ENCODE assay signal across 8 cellular contexts in the genomic region with DNA sequence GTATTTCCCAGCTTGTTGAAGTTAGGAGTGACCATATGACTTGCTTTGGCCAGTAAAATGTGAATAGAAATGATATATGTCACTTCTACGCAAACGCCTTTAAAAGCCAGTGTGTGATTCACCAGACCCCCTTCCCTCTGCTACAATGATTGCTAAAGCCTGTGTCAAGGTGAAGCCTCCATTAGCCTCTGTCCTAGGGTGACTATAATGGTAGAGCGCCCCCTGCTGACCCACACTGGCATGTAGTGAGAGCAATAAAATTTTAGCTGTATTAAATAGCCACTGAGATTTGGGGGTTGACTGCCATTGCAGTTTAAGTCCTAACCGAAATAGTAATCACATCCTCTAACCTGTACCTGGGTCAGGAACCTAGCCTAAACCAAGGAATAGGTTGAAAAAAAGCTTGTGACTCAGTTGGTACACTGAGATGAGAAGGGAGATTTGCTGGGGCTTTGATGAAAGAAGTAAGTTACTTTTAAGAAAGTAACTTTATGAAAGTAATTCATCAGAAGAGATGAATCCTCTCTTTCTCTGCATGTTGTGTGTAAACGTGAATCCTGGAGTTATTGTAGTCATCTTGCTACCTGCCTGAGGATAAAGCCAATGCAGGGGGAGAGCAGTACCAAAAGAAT. TPM values are rescaled to one million over a fixed set of nuclear protein-coding genes. Genes with fewer than 3 reads are reported as not detected.
DNase-seq lines count a peak whose midpoint lies in the region; ATAC-seq, FAIRE-seq and TF ChIP-seq lines count a peak whose summit lies in the region.

No MANE protein-coding gene starts in this region.

- H3K27ac ChIP-seq in OCI-LY7 (ENCODE audit: low read depth, low read length, poor library complexity, severe bottlenecking) (peak overlapping the region; percentile 24), testis (no peak overlapping the region)

- H3K9me3 ChIP-seq in OCI-LY7 (ENCODE audit: low read length), result no peaks in the 10 kb centered on the region
- no peaks in the 10 kb centered on the region for H3K9me3 ChIP-seq in testis

- H2AFZ ChIP-seq in OCI-LY7 (ENCODE audit: low read length), result peak overlapping the region; percentile 79; the same call in 1 of the 2 replicates

- no peaks in the 10 kb centered on the region for H3K27me3 ChIP-seq in testis

- H3K4me1 ChIP-seq in OCI-LY7 (ENCODE audit: insufficient read depth, low read length, poor library complexity, severe bottlenecking), result peaks cover 44% of the 10 kb centered on the region
- H3K4me1 ChIP-seq in testis, result no peaks in the 10 kb centered on the region

- BruUV-seq in OCI-LY7 (replicated peaks; lab: Mats Ljungman, UMichigan), result no TSS peak

- no peak for TF ChIP-seq POLR2A in testis (IDR thresholded peaks at IDR 0.05)

- TF ChIP-seq CTCF in D721Med (IDR thresholded peaks at IDR 0.05; ENCODE audit: insufficient read depth, missing control alignments) (peak; percentile 95), OCI-LY7 (conservative IDR thresholded peaks at IDR 0.05; ENCODE audit: low read length) (peak; percentile 96), fibroblast of the aortic adventitia (IDR thresholded peaks at IDR 0.05; ENCODE audit: insufficient read depth, low read length) (peak; percentile 84), testis (IDR thresholded peaks at IDR 0.05) (peak; percentile 82 to 87 (median 84))

- CTCF ChIA-PET in OCI-LY7 (lab: Charles Lee; ENCODE audit: unreplicated experiment), result interaction anchor here (0.7 to 1.2 kb wide), 3 partner anchors 8 to 15 kb away, joined by 3 to 6 read pairs (median 3); no protein-coding TSS in a partner anchor

- no peaks in the 10 kb centered on the region for H3K9me2 ChIP-seq in OCI-LY7 (ENCODE audit: insufficient read depth, low read length)

- intact Hi-C loops in OCI-LY7 (cut with micrococcal nuclease; ENCODE audit: unreplicated experiment) (loop anchor here (1.0 to 10.0 kb wide), 4 partner anchors 53 to 234 kb away; partner anchors contain the start of genes GTF2E1, NDUFB4 and RABL3), testis (cut with DNase I; ENCODE audit: low total_unique reads) (loop anchor here (10.0 kb wide), 1 partner anchor 550 kb away; no protein-coding TSS in a partner anchor)

- peak overlapping the region; percentile 51 for H3K4me2 ChIP-seq in OCI-LY7 (ENCODE audit: low read length)

- WGBS in testis, 2 donors, result 54 to 65% methylated on average over 5 of the region's 5 CpGs

- ATAC-seq in GM21360 (IDR thresholded peaks at IDR 0.05; ENCODE audit: unreplicated experiment), result peak; percentile 96

- H4K20me1 ChIP-seq in OCI-LY7 (ENCODE audit: insufficient read depth, low read length), result no peaks in the 10 kb centered on the region

- H3K36me3 ChIP-seq in OCI-LY7 (ENCODE audit: insufficient read depth, low read length) (no peaks in the 10 kb centered on the region), testis (ENCODE audit: low read depth, missing control alignments) (no peaks in the 10 kb centered on the region)

- POLR2A ChIA-PET in OCI-LY7 (lab: Charles Lee), result interaction anchor here (0.5 to 1.5 kb wide), 12 partner anchors 10 to 745 kb away, joined by 3 to 6 read pairs (median 3); partner anchors contain the start of gene LRRC58

- FAIRE-seq in D721Med (lab: Jason Lieb, UNC), result peak; percentile 77

- H3K4me3 ChIP-seq in OCI-LY7 (ENCODE audit: low read depth, low read length, poor library complexity, severe bottlenecking) (peak overlapping the region; percentile 10), fibroblast of the aortic adventitia (ENCODE audit: low read depth, low read length) (no peak overlapping the region), testis (no peak overlapping the region)

- H3K79me2 ChIP-seq in OCI-LY7 (ENCODE audit: insufficient read depth, low read depth, low read length), result no peaks in the 10 kb centered on the region

- DNase-seq in D721Med (ENCODE audit: insufficient read length, low spot score) (no peak), HK-2 (ENCODE audit: unreplicated experiment) (peak; percentile 89), OCI-LY7 (ENCODE audit: low spot score) (peak; percentile 79), fibroblast of the aortic adventitia (ENCODE audit: low read depth) (peak; percentile 87), occipital lobe (lab: John Stamatoyannopoulos, UW) (peak; percentile 30), testis (peak; percentile 92)
- DNase-seq in activated T-cell treated with anti-CD3 and anti-CD28 coated beads, Interleukin-2, amount 50 U/mL, for 1 hour, result peak; percentile 81

RNA-seq across cellular contexts. Expression of gene GTF2E1, which starts 52.6 kb away (rescaled TPM):
- 14.8 and 16.3 TPM in 2 replicates for total RNA-seq in OCI-LY7 (2014; rRNA removed; shearing (Covaris generic))
- total RNA-seq in OCI-LY7 (2022) (37.8 and 40.8 TPM in 2 replicates), fibroblast of the aortic adventitia (ENCODE audit: low replicate concordance) (15.5 and 16.9 TPM in 2 replicates), occipital lobe (21.4 TPM), testis (10 to 100 TPM; 23.6 to 32.2 TPM)
- polyA plus RNA-seq in testis (ENCODE audit: insufficient read depth, low read depth, low replicate concordance), result 26.0 TPM

RNA-seq across cellular contexts. Expression of gene RABL3, which starts 52.8 kb away (rescaled TPM):
- 7.7 and 15.7 TPM in 2 replicates for total RNA-seq in OCI-LY7 (2014; rRNA removed; shearing (Covaris generic))
- total RNA-seq in OCI-LY7 (2022) (22.8 and 27.9 TPM in 2 replicates), fibroblast of the aortic adventitia (ENCODE audit: low replicate concordance) (10.0 and 18.3 TPM in 2 replicates), occipital lobe (12.6 TPM), testis (10 to 100 TPM; 11.1 to 11.3 TPM)
- polyA plus RNA-seq in testis (ENCODE audit: insufficient read depth, low read depth, low replicate concordance), result 19.6 TPM
